ENCODE assay signal across 10 cellular contexts in the genomic region with DNA sequence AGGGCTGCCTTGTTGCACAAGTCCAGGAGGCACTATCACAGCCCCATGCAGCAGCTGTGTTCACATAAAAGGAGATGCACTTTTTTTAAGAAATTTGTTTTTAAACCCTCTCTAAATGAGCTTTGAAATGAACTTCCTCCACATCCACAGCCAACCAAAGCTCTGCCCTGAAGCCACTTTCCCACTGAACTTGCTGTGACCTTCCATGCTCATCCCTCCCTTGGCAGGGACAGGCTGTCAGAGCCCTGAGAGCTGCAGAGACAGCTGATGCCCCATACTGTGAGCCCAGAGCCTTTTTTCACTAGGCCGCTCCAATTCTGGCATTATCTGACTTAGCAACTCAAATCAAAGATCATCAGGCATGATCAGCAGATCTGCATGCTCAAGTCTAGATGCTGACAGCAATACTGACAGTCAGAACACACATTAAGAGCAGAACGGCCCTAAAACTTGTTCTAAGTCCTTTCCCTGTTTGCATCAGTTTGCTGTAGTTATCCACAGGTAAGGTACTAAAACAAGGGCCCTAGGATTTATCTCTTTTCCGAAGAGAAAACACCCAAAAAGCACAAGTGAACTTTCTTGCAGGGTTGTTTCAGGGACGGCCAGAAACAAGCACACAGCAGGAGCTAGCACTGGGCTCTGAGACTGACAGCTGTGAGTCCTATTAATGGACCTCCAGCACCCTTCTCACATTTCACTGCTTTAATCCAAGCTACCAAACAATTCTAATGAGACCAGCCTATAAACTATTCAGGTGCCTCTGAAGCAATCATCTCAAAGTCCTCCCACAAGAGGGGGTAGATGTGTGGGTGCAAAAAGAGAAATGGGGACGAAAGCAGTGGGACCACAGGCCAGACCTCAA. TPM values are rescaled to one million over a fixed set of nuclear protein-coding genes. Genes with fewer than 3 reads are reported as not detected.
A peak's percentile ranks its signal among the peaks of the same experiment; 100 is the strongest.
DNase-seq lines count a peak whose midpoint lies in the region; ATAC-seq and TF ChIP-seq lines count a peak whose summit lies in the region.
"Had no signal": no experiment of that assay in that cellular context is flagged by ENCODE, and none has a peak within 500 bp of the region (broad histone marks: within the 10 kb centered on the region; RNA-seq: fewer than 3 reads in every experiment).

No MANE protein-coding gene starts in this region.

- TF ChIP-seq POLR2A in Peyer's patch (IDR thresholded peaks at IDR 0.05) = no peak

- no peak overlapping the region for H3K4me3 ChIP-seq in Peyer's patch
- H3K4me3 ChIP-seq: thyroid gland had no signal

- no peaks in the 10 kb centered on the region for H3K9me3 ChIP-seq in Peyer's patch
- H3K9me3 ChIP-seq: thyroid gland had no signal

- TF ChIP-seq CTCF in Peyer's patch (IDR thresholded peaks at IDR 0.05) = no peak

- no peaks in the 10 kb centered on the region for H3K4me1 ChIP-seq in Peyer's patch

- ATAC-seq in left cardiac atrium = peak; percentile 79 to 88

- intact Hi-C loops in left cardiac atrium (cut with DNase I) = no loop called here

- H3K27ac ChIP-seq in Peyer's patch = no peak overlapping the region
- H3K27ac ChIP-seq: thyroid gland had no signal

- DNase-seq in M059J (ENCODE audit: low read depth) (peak; percentile 38), NCI-H524 treated with DMSO at 0.1 percent for 48 hours (lab: John Stamatoyannopoulos, UW) (peak; percentile 83), left cardiac atrium (peak; percentile 41), retina (peak; percentile 68), Peyer's patch (no peak), HK-2 (ENCODE audit: unreplicated experiment) (no peak)
- DNase-seq in activated naive CD4-positive, alpha-beta T cell treated with anti-CD3 and anti-CD28 coated beads, Interleukin-2, amount 50 U/mL, for 16 hours = no peak
- no peak for DNase-seq in NK-92 treated with Interleukin-12 subunit alpha and Interleukin-12 subunit beta, amount 100 ng/mL, for 24 hours (lab: John Stamatoyannopoulos, UW)
- DNase-seq: SHP77, thyroid gland had no signal

- H3K27me3 ChIP-seq in Peyer's patch = no peaks in the 10 kb centered on the region
- H3K27me3 ChIP-seq: thyroid gland had no signal

- H3K36me3 ChIP-seq in Peyer's patch = no peaks in the 10 kb centered on the region
- H3K36me3 ChIP-seq: thyroid gland had no signal

RNA-seq across cellular contexts. Expression of a gene that starts 34.9 kb away (rescaled TPM):
- total RNA-seq in M059J (2014; rRNA removed; shearing (Covaris generic)) = under 0.01 TPM in 1 of 2 replicates, not detected in the other
- total RNA-seq in left cardiac atrium = 10 to 100 TPM in 1 of 2 donors, not detected in 1; 24.3 TPM
- total RNA-seq in Peyer's patch = under 1 TPM in 1 of 4 donors, not detected in 3; under 0.01 TPM
- total RNA-seq: thyroid gland had no signal

Comparison
In these comparisons a context has a peak if more than half of its experiments do, and no peak if none do; other contexts are left out.
1. DNase-seq: peak in M059J (single experiment), NCI-H524 treated with DMSO at 0.1 percent for 48 hours (single experiment), left cardiac atrium (single experiment) and retina (single experiment); none in activated naive CD4-positive, alpha-beta T cell treated with anti-CD3 and anti-CD28 coated beads, Interleukin-2, amount 50 U/mL, for 16 hours (single experiment), NK-92 treated with Interleukin-12 subunit alpha and Interleukin-12 subunit beta, amount 100 ng/mL, for 24 hours (single experiment), Peyer's patch (0 of 3) and HK-2 (single experiment).